8 cellular contexts compared by ENCODE assay signal in genomic region chr1:225809842-225810578, GRCh38. TPM values are rescaled to one million over a fixed set of nuclear protein-coding genes. Genes with fewer than 3 reads are reported as not detected.
DNase-seq lines count a peak whose midpoint lies in the region; ATAC-seq, FAIRE-seq and TF ChIP-seq lines count a peak whose summit lies in the region.

Gene EPHX1, plus strand, starts transcription at chr1:225810124. Its CDS starts 18,606 bp downstream, at chr1:225828730.

- H3K27ac ChIP-seq in C4-2B (peak within 1 kb of the TSS; percentile 94), mesendoderm (ENCODE audit: low read depth, low read length) (peak within 1 kb of the TSS; percentile 97)

- peaks cover 33% of the 10 kb centered on the region for H3K79me2 ChIP-seq in mesendoderm (ENCODE audit: control insufficient read depth, insufficient read depth, low read length)

- H4K5ac ChIP-seq in mesendoderm (ENCODE audit: low read length), result no peak within 1 kb of the TSS

- peak within 1 kb of the TSS; percentile 19 for H3K4ac ChIP-seq in mesendoderm (ENCODE audit: low read depth, low read length)

- peak within 1 kb of the TSS; percentile 30 for H3K18ac ChIP-seq in mesendoderm (ENCODE audit: low read length)

- H3K4me1 ChIP-seq in mesendoderm (ENCODE audit: control insufficient read depth, low read depth, low read length), result peaks cover 17% of the 10 kb centered on the region

- H3K36me3 Mint-ChIP-seq in effector memory CD8-positive, alpha-beta T cell (ENCODE audit: insufficient read depth), result peaks cover 3% of the 10 kb centered on the region

- H3K56ac ChIP-seq in mesendoderm (ENCODE audit: low read length), result peak within 1 kb of the TSS; percentile 91

- no CpG with 5 or more reads among the region's 80 CpGs for WGBS in mesendoderm (ENCODE audit: extremely low coverage, insufficient coverage, low lambda C conversion rate)

- peaks cover 0 to 19% of the 10 kb centered on the region in 2 donors for H3K27me3 Mint-ChIP-seq in effector memory CD8-positive, alpha-beta T cell

- no peak within 1 kb of the TSS for H2BK120ac ChIP-seq in mesendoderm (ENCODE audit: low read depth, low read length)

- peak within 1 kb of the TSS; percentile 78 for H3K4me2 ChIP-seq in mesendoderm (ENCODE audit: low read length)

- peak within 1 kb of the TSS; percentile 89 for H3K9ac ChIP-seq in mesendoderm (ENCODE audit: low read length)

- no peaks in the 10 kb centered on the region for H3K36me3 ChIP-seq in mesendoderm (ENCODE audit: control insufficient read depth, insufficient read depth, low read length)

- no peak within 1 kb of the TSS for H2AK5ac ChIP-seq in mesendoderm (ENCODE audit: low read length)

- peak; percentile 53 for TF ChIP-seq CTCF in C4-2B (conservative IDR thresholded peaks at IDR 0.05)

- H3K27me3 ChIP-seq in mesendoderm (ENCODE audit: insufficient read depth, low read length, poor library complexity), result no peaks in the 10 kb centered on the region

- DNase-seq in GM19239 (ENCODE audit: insufficient read length, low spot score) (peak; percentile 97), NCI-H748 (lab: John Stamatoyannopoulos, UW; ENCODE audit: unreplicated experiment) (peak; percentile 84), mesendoderm (peak; percentile 95)
- peak; percentile 10 to 44 for DNase-seq in activated CD8-positive, alpha-beta memory T cell treated with anti-CD3 and anti-CD28 coated beads for 1 hour (ENCODE audit: extremely low read depth in 1 of 2, low read depth in 1 of 2)
- peak; percentile 37 to 48 (median 42) for DNase-seq in effector memory CD8-positive, alpha-beta T cell
- peak; percentile 50 for DNase-seq in stimulated activated CD8-positive, alpha-beta memory T cell treated with anti-CD3 and anti-CD28 coated beads, Interleukin-12 subunit alpha, Interleukin-12 subunit beta, amount 100 ng/mL, for 4 hours (ENCODE audit: low read depth)

- H3K4me1 Mint-ChIP-seq in effector memory CD8-positive, alpha-beta T cell (ENCODE audit: low read depth in 2 of 2), result peaks cover 7% of the 10 kb centered on the region in 2 donors

- no peak within 1 kb of the TSS for H4K8ac ChIP-seq in mesendoderm (ENCODE audit: low read depth, low read length)

- peak within 1 kb of the TSS; percentile 34 for H3K4me3 ChIP-seq in mesendoderm (ENCODE audit: low read length)

- H3K9me3 Mint-ChIP-seq in effector memory CD8-positive, alpha-beta T cell, result no peaks in the 10 kb centered on the region

- peaks cover 28% of the 10 kb centered on the region for H3K79me1 ChIP-seq in mesendoderm (ENCODE audit: low read length)

- peak within 1 kb of the TSS; percentile 49 to 63 for H3K27ac Mint-ChIP-seq in effector memory CD8-positive, alpha-beta T cell

- peak; percentile 33 for FAIRE-seq in GM19239 (lab: Jason Lieb, UNC)

- peak; percentile 97 for ATAC-seq in HG03442 (IDR thresholded peaks at IDR 0.05; ENCODE audit: unreplicated experiment)
- ATAC-seq in effector memory CD8-positive, alpha-beta T cell (replicated peaks), result peak; percentile 86

- H3K4me3 Mint-ChIP-seq in effector memory CD8-positive, alpha-beta T cell, result peak within 1 kb of the TSS; percentile 80 to 83

- no peak within 1 kb of the TSS for H2BK15ac ChIP-seq in mesendoderm (replicated peaks; ENCODE audit: low read depth)

- peak within 1 kb of the TSS; percentile 7 for H3K23ac ChIP-seq in mesendoderm (ENCODE audit: low read length)

- H2BK5ac ChIP-seq in mesendoderm (ENCODE audit: low read length), result peak within 1 kb of the TSS; percentile 69

RNA-seq across cellular contexts. Expression of gene EPHX1, which starts in this region (rescaled TPM):
- 171 TPM for polyA plus RNA-seq in mesendoderm (2013, experiment 1 of 2)
- polyA plus RNA-seq in mesendoderm (2013, experiment 2 of 2), result 168 TPM

Comparison
In these comparisons a context has a peak if more than half of its experiments do, and no peak if none do; other contexts are left out.
1. Peak in every context shown above with its lines: DNase-seq, ATAC-seq, H3K4me3 ChIP-seq and H3K27ac ChIP-seq.
2. DNase-seq: peak in every context shown above with its lines; median percentile 97 in GM19239; 95 in mesendoderm; 84 in NCI-H748; 50 in stimulated activated CD8-positive, alpha-beta memory T cell treated with anti-CD3 and anti-CD28 coated beads, Interleukin-12 subunit alpha, Interleukin-12 subunit beta, amount 100 ng/mL, for 4 hours; 42 in effector memory CD8-positive, alpha-beta T cell; 27 in activated CD8-positive, alpha-beta memory T cell treated with anti-CD3 and anti-CD28 coated beads for 1 hour.